In the genomic region with DNA sequence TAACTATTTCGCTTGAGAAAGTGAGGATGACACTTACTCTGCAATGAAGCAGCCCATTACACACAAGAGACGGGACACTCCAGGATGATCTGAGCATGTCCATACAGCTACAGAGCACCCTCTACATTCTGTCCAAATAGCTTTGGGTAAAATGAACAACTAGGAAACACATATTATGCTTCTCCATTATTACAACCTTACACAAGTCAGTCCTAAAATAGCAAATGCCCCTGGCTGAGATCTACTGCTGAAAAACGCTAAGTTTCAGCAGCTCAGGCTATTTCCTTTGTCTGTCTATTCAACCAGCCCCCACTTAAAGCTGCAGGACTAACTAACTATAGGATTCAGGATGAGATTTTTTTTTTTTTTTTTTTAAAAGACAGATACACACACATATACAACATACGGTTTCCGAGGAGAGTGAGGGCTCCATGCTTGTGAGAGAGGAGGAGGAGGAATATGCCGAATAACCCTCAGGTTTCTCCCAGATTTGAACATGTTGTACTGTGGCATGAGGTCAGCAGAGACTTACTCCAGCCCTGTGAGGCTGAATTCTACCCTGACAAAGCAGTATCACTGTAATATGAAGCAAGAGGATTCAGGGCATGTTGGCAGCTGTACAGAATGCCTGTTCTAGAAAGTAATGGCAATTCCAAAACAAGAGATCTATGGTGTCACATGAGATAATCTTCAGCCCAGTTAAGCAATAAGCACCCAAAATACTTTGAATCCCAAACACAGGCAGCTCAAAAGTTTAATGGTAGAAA, we compare ENCODE assay signal across 9 cellular contexts.
DNase-seq lines count a peak whose midpoint lies in the region; ATAC-seq and TF ChIP-seq lines count a peak whose summit lies in the region.
"Had no signal": no experiment of that assay in that cellular context is flagged by ENCODE, and none has a peak within 500 bp of the region (broad histone marks: within the 10 kb centered on the region; RNA-seq: fewer than 3 reads in every experiment).

No MANE protein-coding gene starts in this region.

- H3K36me3 ChIP-seq in right atrium auricular region: no peaks in the 10 kb centered on the region

- TF ChIP-seq CTCF in right atrium auricular region (IDR thresholded peaks at IDR 0.05): no peak
- no peak for TF ChIP-seq CTCF in retinal pigment epithelial cell (conservative IDR thresholded peaks at IDR 0.05; ENCODE audit: low read depth, low read length)

- peak; percentile 14 for DNase-seq in EL
- DNase-seq in astrocyte of the hippocampus (ENCODE audit: low read depth, low spot score): peak; percentile 76
- DNase-seq in right atrium auricular region (ENCODE audit: low spot score): peak; percentile 83
- peak; percentile 62 for DNase-seq in retinal pigment epithelial cell (ENCODE audit: low read depth)
- DNase-seq in T-helper 2 cell: no peak
- DNase-seq in stimulated activated CD4-positive, alpha-beta T cell treated with anti-CD3 and anti-CD28 coated beads, Interleukin-1b, Interleukin-23, amount 100 ng/mL, for 48 hours: no peak
- DNase-seq: NCI-H774 had no signal

- peak overlapping the region; percentile 49 to 78 for H3K27ac ChIP-seq in right atrium auricular region

- H3K9me3 ChIP-seq in right atrium auricular region: no peaks in the 10 kb centered on the region

- no peaks in the 10 kb centered on the region for H3K27me3 ChIP-seq in right atrium auricular region

- ATAC-seq in HG03039 (IDR thresholded peaks at IDR 0.05; ENCODE audit: unreplicated experiment): no peak
- ATAC-seq in HG02840 (IDR thresholded peaks at IDR 0.05; ENCODE audit: low FRiP score, unreplicated experiment): no peak

- H3K4me1 ChIP-seq in right atrium auricular region: peaks cover 0 to 14% of the 10 kb centered on the region in 2 donors

- H3K4me3 ChIP-seq in right atrium auricular region: peak overlapping the region; percentile 6 to 21
- H3K4me3 ChIP-seq in retinal pigment epithelial cell (ENCODE audit: low read length): no peak overlapping the region

Comparison
In these comparisons a context has a peak if more than half of its experiments do, and no peak if none do; other contexts are left out.
1. DNase-seq: peak in EL (single experiment), astrocyte of the hippocampus (single experiment), right atrium auricular region (single experiment) and retinal pigment epithelial cell (single experiment); none in T-helper 2 cell (0 of 5) and stimulated activated CD4-positive, alpha-beta T cell treated with anti-CD3 and anti-CD28 coated beads, Interleukin-1b, Interleukin-23, amount 100 ng/mL, for 48 hours (single experiment).